Comparison of ENCODE assay signal across 8 cellular contexts in the genomic region with DNA sequence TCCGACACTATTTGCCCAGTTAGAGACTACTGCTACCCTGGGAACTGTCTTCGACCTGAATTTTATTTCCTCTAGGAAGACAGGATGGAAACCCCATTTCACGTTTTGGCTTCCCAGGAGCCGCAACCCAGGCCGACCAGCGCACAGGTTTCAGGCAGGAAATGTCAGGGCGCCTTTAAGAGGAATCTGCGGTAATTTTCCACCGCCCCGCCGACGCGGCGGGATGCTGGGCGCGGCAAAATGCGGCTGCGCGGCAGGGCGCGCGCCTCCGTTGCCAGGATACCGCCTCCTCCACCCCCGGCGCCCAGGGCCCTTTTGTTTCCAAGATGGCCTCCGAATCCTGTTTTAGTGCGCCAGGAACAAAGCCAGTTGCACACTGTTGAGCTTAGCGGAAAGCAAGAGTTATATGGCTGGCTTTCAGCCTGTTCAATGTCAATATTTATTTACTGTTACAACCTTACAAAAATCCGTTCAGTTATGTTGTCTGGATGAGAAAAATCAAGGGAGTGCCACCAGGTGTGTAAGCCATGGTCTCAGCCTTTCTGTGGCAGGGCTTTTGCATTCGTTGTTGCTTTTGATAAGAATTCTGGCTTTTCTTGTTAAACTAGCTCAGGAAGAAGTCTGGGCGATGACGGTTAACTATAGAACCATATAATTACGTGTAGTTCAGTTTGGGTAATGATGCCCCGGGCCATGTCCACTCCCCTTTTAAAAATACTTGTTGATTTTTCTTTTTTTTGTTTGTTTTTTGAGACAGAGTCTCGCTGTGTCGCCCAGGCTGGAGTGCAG.
A peak's percentile ranks its signal among the peaks of the same experiment; 100 is the strongest.
DNase-seq lines count a peak whose midpoint lies in the region; ATAC-seq and TF ChIP-seq lines count a peak whose summit lies in the region.

No MANE protein-coding gene starts in this region.

- H2BK20ac ChIP-seq in IMR-90 (ENCODE audit: low read depth, low read length): peak overlapping the region; percentile 83

- no peaks in the 10 kb centered on the region for H3K79me2 ChIP-seq in OCI-LY3 (ENCODE audit: low read length)

- H3K14ac ChIP-seq in IMR-90 (replicated peaks; ENCODE audit: low read depth, low read length): peak overlapping the region; percentile 99

- peak overlapping the region; percentile 87 for H3K27ac ChIP-seq in IMR-90 (ENCODE audit: insufficient read depth, low read length)
- H3K27ac ChIP-seq in OCI-LY3 (ENCODE audit: low read length): peak overlapping the region; percentile 74
- H3K27ac ChIP-seq in mucosa of rectum (ENCODE audit: low read depth in 2 of 2, low read length in 2 of 2): peak overlapping the region; percentile 94 to 97

- in situ Hi-C loops in IMR-90 (cut with MboI; ENCODE audit: low sequenced_read_pairs): loop anchor here (25.0 kb wide), 1 partner anchor 1833 kb away; a partner anchor contains a TSS

- H3K27me3 ChIP-seq in IMR-90 (ENCODE audit: control insufficient read depth, insufficient read depth, low read length) (no peaks in the 10 kb centered on the region), OCI-LY3 (ENCODE audit: low read depth, low read length) (no peaks in the 10 kb centered on the region), mucosa of rectum (ENCODE audit: control insufficient read depth in 2 of 2, insufficient read depth in 2 of 2, low read length in 2 of 2) (no peaks in the 10 kb centered on the region)

- BruUV-seq in IMR-90 (replicated peaks; lab: Mats Ljungman, UMichigan): no TSS peak

- TF ChIP-seq RAD21 in IMR-90 (IDR thresholded peaks at IDR 0.05; ENCODE audit: low read length): no peak

- H3K36me3 ChIP-seq in IMR-90 (ENCODE audit: control insufficient read depth, insufficient read depth, low read length): no peaks in the 10 kb centered on the region
- no peaks in the 10 kb centered on the region for H3K36me3 ChIP-seq in OCI-LY3 (replicated peaks; ENCODE audit: low read depth, low read length)
- H3K36me3 ChIP-seq in mucosa of rectum (ENCODE audit: control insufficient read depth in 2 of 2, insufficient read depth in 2 of 2, low read length in 2 of 2): no peaks in the 10 kb centered on the region

- peak overlapping the region; percentile 92 for H2BK120ac ChIP-seq in IMR-90 (ENCODE audit: low read depth, low read length)

- H3K79me1 ChIP-seq in IMR-90 (ENCODE audit: low read depth in 1 of 2, low read length in 2 of 2): peaks cover 7 to 16% of the 10 kb centered on the region in 2 experiments; a peak in 3 of 4 replicates

- peak overlapping the region; percentile 42 for H3K4me3 ChIP-seq in IMR-90 (ENCODE audit: insufficient read depth, low read depth, low read length)
- H3K4me3 ChIP-seq in OCI-LY3 (ENCODE audit: low read length): peak overlapping the region; percentile 82
- peak overlapping the region; percentile 55 for H3K4me3 ChIP-seq in epithelial cell of proximal tubule (ENCODE audit: low read depth, low read length)
- peak overlapping the region; percentile 71 to 78 for H3K4me3 ChIP-seq in mucosa of rectum (ENCODE audit: low read length in 2 of 2)

- peak overlapping the region; percentile 94 for H3K23ac ChIP-seq in IMR-90 (ENCODE audit: low read depth, low read length)

- peak overlapping the region; percentile 68 for H2AK5ac ChIP-seq in IMR-90 (ENCODE audit: low read depth, low read length)

- peak overlapping the region; percentile 94 for H4K5ac ChIP-seq in IMR-90 (ENCODE audit: low read depth, low read length)

- peak overlapping the region; percentile 97 for H2AK9ac ChIP-seq in IMR-90 (replicated peaks; ENCODE audit: low read depth, low read length, poor library complexity)

- TF ChIP-seq CTCF in IMR-90 (conservative IDR thresholded peaks at IDR 0.05; ENCODE audit: low read depth, low read length) (no peak), OCI-LY3 (IDR thresholded peaks at IDR 0.05; ENCODE audit: low read depth, low read length) (no peak), epithelial cell of proximal tubule (conservative IDR thresholded peaks at IDR 0.05; ENCODE audit: low read depth, low read length) (no peak)

- peak overlapping the region; percentile 95 for H2BK15ac ChIP-seq in IMR-90 (ENCODE audit: low read depth, low read length)

- H3K4me2 ChIP-seq in IMR-90 (ENCODE audit: low read depth, low read length): peak overlapping the region; percentile 98
- H3K4me2 ChIP-seq in OCI-LY3 (ENCODE audit: low read length): peak overlapping the region; percentile 96

- peak overlapping the region; percentile 96 for H4K91ac ChIP-seq in IMR-90 (ENCODE audit: insufficient read depth, low read depth, low read length)

- peak overlapping the region; percentile 96 for H3K4ac ChIP-seq in IMR-90 (ENCODE audit: low read depth, low read length)

- no CpG with 5 or more reads among the region's 37 CpGs for WGBS in IMR-90 (ENCODE audit: extremely low coverage in 2 of 2, insufficient read length in 1 of 2), 2 experiments

- H3K9me1 ChIP-seq in IMR-90 (ENCODE audit: insufficient read depth, low read length): peaks cover 10% of the 10 kb centered on the region; the same call in 1 of the 2 replicates

- dilution Hi-C loops in IMR-90 (cut with HindIII; ENCODE audit: low sequenced_read_pairs, unreplicated experiment): loop anchor here (25.0 kb wide), 1 partner anchor 117 kb away; no protein-coding TSS in a partner anchor

- peak overlapping the region; percentile 96 for H2BK5ac ChIP-seq in IMR-90 (ENCODE audit: low read depth, low read length, poor library complexity, severe bottlenecking)

- peak overlapping the region; percentile 99 for H3K18ac ChIP-seq in IMR-90 (ENCODE audit: low read depth, low read length)

- intact Hi-C loops in IMR-90 (cut with micrococcal nuclease): no loop called here

- CTCF ChIA-PET in IMR-90 (lab: Yijun Ruan, JAX): interaction anchor here (1.4 kb wide), 1 partner anchor 11 kb away, joined by 3 read pairs; no protein-coding TSS in a partner anchor

- peak overlapping the region; percentile 91 for H3K56ac ChIP-seq in IMR-90 (ENCODE audit: extremely low read depth, insufficient read depth, low read length)

- ATAC-seq in GM21576 (IDR thresholded peaks at IDR 0.05; ENCODE audit: unreplicated experiment) (peak; percentile 78), IMR-90 (ENCODE audit: low read depth) (peak; percentile 91)

- H4K20me1 ChIP-seq in IMR-90 (ENCODE audit: insufficient read depth, low read length) (no peaks in the 10 kb centered on the region), OCI-LY3 (ENCODE audit: insufficient read depth, low read length) (no peaks in the 10 kb centered on the region)

- DNase-seq in DMS153 treated with DMSO at 0.1 percent for 48 hours (lab: John Stamatoyannopoulos, UW; ENCODE audit: unreplicated experiment) (peak; percentile 66), IMR-90 (peak; percentile 89), activated T-cell treated with anti-CD3 and anti-CD28 coated beads for 4 hours (peak; percentile 78), epithelial cell of proximal tubule (ENCODE audit: low read depth) (no peak)
- DNase-seq in stimulated activated CD8-positive, alpha-beta memory T cell treated with anti-CD3 and anti-CD28 coated beads, Interleukin-4, amount 100 ng/mL, for 4 hours (ENCODE audit: low read depth in 2 of 2, low spot score in 1 of 2): peak; percentile 61 to 67

- H3K9me3 ChIP-seq in IMR-90 (ENCODE audit: control insufficient read depth, insufficient read depth, low read length) (no peaks in the 10 kb centered on the region), OCI-LY3 (ENCODE audit: insufficient read depth, low read length) (no peaks in the 10 kb centered on the region), mucosa of rectum (ENCODE audit: control insufficient read depth in 2 of 2, low read length in 2 of 2) (no peaks in the 10 kb centered on the region)

- peaks cover 13% of the 10 kb centered on the region for H3K4me1 ChIP-seq in IMR-90 (ENCODE audit: control insufficient read depth, insufficient read depth, low read length)
- H3K4me1 ChIP-seq in OCI-LY3 (ENCODE audit: low read length): peaks cover 49% of the 10 kb centered on the region
- peaks cover 27 to 38% of the 10 kb centered on the region in 2 donors for H3K4me1 ChIP-seq in mucosa of rectum (ENCODE audit: control insufficient read depth in 2 of 2, insufficient read depth in 2 of 2, low read length in 2 of 2)

- H2AFZ ChIP-seq in IMR-90 (replicated peaks; ENCODE audit: low read length, poor library complexity): peak overlapping the region; percentile 83
- H2AFZ ChIP-seq in OCI-LY3 (ENCODE audit: low read depth, low read length): peak overlapping the region; percentile 92

- POLR2A ChIA-PET in IMR-90 (lab: Charles Lee; ENCODE audit: unreplicated experiment): interaction anchor here (0.6 to 2.6 kb wide), 6 partner anchors 9 to 180 kb away, joined by 3 to 14 read pairs (median 6); a partner anchor contains a TSS

- H3K9ac ChIP-seq in IMR-90 (ENCODE audit: low read depth, low read length): peak overlapping the region; percentile 83
- peak overlapping the region; percentile 87 for H3K9ac ChIP-seq in OCI-LY3 (ENCODE audit: low read length)
- H3K9ac ChIP-seq in mucosa of rectum (ENCODE audit: low read depth in 1 of 2, low read length in 2 of 2): peak overlapping the region; percentile 66 to 84

- TF ChIP-seq POLR2A in IMR-90 (IDR thresholded peaks at IDR 0.05; ENCODE audit: low read depth, low read length): peak; percentile 66; the same call in 1 of the 2 replicates

- H4K8ac ChIP-seq in IMR-90 (ENCODE audit: low read depth in 2 of 2, low read length in 2 of 2): peak overlapping the region; percentile 97 to 100

TF ChIP-seq in IMR-90, 13 proteins besides CTCF, POLR2A, EP300 and RAD21:
- TF ChIP-seq CEBPB (IDR thresholded peaks at IDR 0.05; ENCODE audit: low read depth, low read length) (no peak), MAZ (IDR thresholded peaks at IDR 0.05; ENCODE audit: borderline replicate concordance, low read depth, low read length) (peak; percentile 88; the same call in 1 of the 2 replicates), CHD1 (IDR thresholded peaks at IDR 0.05; ENCODE audit: low read depth, low read length) (no peak)
TF ChIP-seq in IMR-90: peak in this region for 1.
